In genomic region chr5:923473-923873, GRCh38 we compare ENCODE assay signal across 1 cellular context.
TF ChIP-seq lines count a peak whose summit lies in the region.

No MANE protein-coding gene starts in this region.

TF ChIP-seq in endothelial cell of umbilical vein, 7 proteins besides CTCF, POLR2A, EP300 and RAD21 (continued from another document):
- no peak for TF ChIP-seq POLR2AphosphoS5 (IDR thresholded peaks at IDR 0.05; ENCODE audit: insufficient read depth, low read depth, low read length)
- TF ChIP-seq, protein P1, sequence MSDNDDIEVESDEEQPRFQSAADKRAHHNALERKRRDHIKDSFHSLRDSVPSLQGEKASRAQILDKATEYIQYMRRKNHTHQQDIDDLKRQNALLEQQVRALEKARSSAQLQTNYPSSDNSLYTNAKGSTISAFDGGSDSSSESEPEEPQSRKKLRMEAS (IDR thresholded peaks at IDR 0.05; ENCODE audit: insufficient read depth, insufficient read length), result no peak
